ENCODE assay signal across 17 cellular contexts in genomic region chr1:58460469-58460868, GRCh38.
DNase-seq lines count a peak whose midpoint lies in the region; ATAC-seq, FAIRE-seq and TF ChIP-seq lines count a peak whose summit lies in the region.
"Had no signal": no experiment of that assay in that cellular context is flagged by ENCODE, and none has a peak within 500 bp of the region (broad histone marks: within the 10 kb centered on the region; RNA-seq: fewer than 3 reads in every experiment).

No MANE protein-coding gene starts in this region.

- H3K9ac ChIP-seq in GM12878 (ENCODE audit: control insufficient read depth, insufficient read depth, low read length), result no peak overlapping the region
- H3K9ac ChIP-seq in mesenchymal stem cell (ENCODE audit: low read length), result no peak overlapping the region

- no peak overlapping the region for H3K14ac ChIP-seq in mesenchymal stem cell (ENCODE audit: low read length in 2 of 2)

- no peaks in the 10 kb centered on the region for H4K20me1 ChIP-seq in GM12878 (ENCODE audit: control insufficient read depth, insufficient read depth)

- no TSS peak for BruUV-seq in GM12878 (replicated peaks; lab: Mats Ljungman, UMichigan)

- H2BK120ac ChIP-seq in mesenchymal stem cell (ENCODE audit: low read depth, low read length), result no peak overlapping the region

- H3K27ac Mint-ChIP-seq in activated CD4-positive, alpha-beta T cell treated with anti-CD3 and anti-CD28 coated beads for 36 hours, result no peak overlapping the region
- H3K27ac Mint-ChIP-seq: activated naive CD4-positive, alpha-beta T cell treated with anti-CD3 and anti-CD28 coated beads, Interleukin-2, amount 50 U/mL, for 72 hours had no signal

- no peak for TF ChIP-seq EP300 in GM12878 (IDR thresholded peaks at IDR 0.05; ENCODE audit: borderline replicate concordance in 1 of 2, control insufficient read depth in 1 of 2, low read depth in 2 of 2, low read length in 2 of 2)

- H3K36me3 ChIP-seq in GM12878 (ENCODE audit: control insufficient read depth in 2 of 2, insufficient read depth in 2 of 2, low read length in 1 of 2) (no peaks in the 10 kb centered on the region), mesenchymal stem cell (ENCODE audit: control insufficient read depth in 1 of 2, insufficient read depth in 2 of 2, low read depth in 1 of 2, low read length in 2 of 2) (no peaks in the 10 kb centered on the region)
- H3K36me3 ChIP-seq: HAP-1, neutrophil, transverse colon had no signal

- H2BK5ac ChIP-seq in mesenchymal stem cell (ENCODE audit: low read depth, low read length, poor library complexity, severe bottlenecking), result no peak overlapping the region

- H2AFZ ChIP-seq in GM12878 (ENCODE audit: control insufficient read depth, low read depth, low read length), result no peak overlapping the region
- H2AFZ ChIP-seq in mesenchymal stem cell (ENCODE audit: low read depth, low read length), result no peak overlapping the region

- H3K4me1 Mint-ChIP-seq in activated CD4-positive, alpha-beta T cell treated with anti-CD3 and anti-CD28 coated beads for 36 hours, result no peaks in the 10 kb centered on the region

- FAIRE-seq in GM12878 (lab: Jason Lieb, UNC), result no peak
- FAIRE-seq: A204.1, small intestine had no signal

- no peak overlapping the region for H2BK12ac ChIP-seq in mesenchymal stem cell (ENCODE audit: low read length in 2 of 2)

- H3K36me3 Mint-ChIP-seq in activated CD4-positive, alpha-beta T cell treated with anti-CD3 and anti-CD28 coated beads for 36 hours (ENCODE audit: low read depth), result no peaks in the 10 kb centered on the region

- no peaks in the 10 kb centered on the region for H3K27me3 ChIP-seq in GM12878 (replicated peaks in 1 of 2; ENCODE audit: control insufficient read depth in 2 of 2, insufficient read depth in 2 of 2, low read length in 1 of 2)
- H3K27me3 ChIP-seq in mesenchymal stem cell (ENCODE audit: control insufficient read depth in 1 of 2, insufficient read depth in 1 of 2, low read length in 2 of 2), result no peaks in the 10 kb centered on the region
- H3K27me3 ChIP-seq: gastroesophageal sphincter, transverse colon had no signal

- peak; percentile 27 for DNase-seq in activated CD4-positive, alpha-beta T cell treated with anti-CD3 and anti-CD28 coated beads for 36 hours
- no peak for DNase-seq in activated CD4-positive, alpha-beta T cell treated with anti-CD3 and anti-CD28 coated beads for 4 hours
- peak; percentile 14 for DNase-seq in MV-4-11 (lab: John Stamatoyannopoulos, UW)
- DNase-seq in GM12878 (ENCODE audit: low read depth, low spot score), result no peak
- peak; percentile 9 for DNase-seq in mesenchymal stem cell
- DNase-seq in medulla oblongata (ENCODE audit: extremely low spot score), result no peak
- DNase-seq in substantia nigra (lab: John Stamatoyannopoulos, UW), result no peak
- DNase-seq: KG1, NCI-H2107, small intestine, transverse colon had no signal

- no peak for TF ChIP-seq POLR2A in GM12878 (IDR thresholded peaks at IDR 0.05; ENCODE audit: low read depth, low read length)

- H3K18ac ChIP-seq in mesenchymal stem cell (ENCODE audit: low read depth in 1 of 2, low read length in 2 of 2), result no peak overlapping the region

- no peaks in the 10 kb centered on the region for H3K9me3 Mint-ChIP-seq in activated CD4-positive, alpha-beta T cell treated with anti-CD3 and anti-CD28 coated beads for 36 hours (ENCODE audit: low read depth)
- H3K9me3 Mint-ChIP-seq: activated naive CD4-positive, alpha-beta T cell treated with anti-CD3 and anti-CD28 coated beads, Interleukin-2, amount 50 U/mL, for 72 hours had no signal

- H3K4me3 ChIP-seq in GM12878, result no peak overlapping the region
- H3K4me3 ChIP-seq in mesenchymal stem cell (ENCODE audit: insufficient read depth in 1 of 2, low read depth in 1 of 2, low read length in 2 of 2), result no peak overlapping the region
- H3K4me3 ChIP-seq: gastroesophageal sphincter, HAP-1, transverse colon had no signal

- no peak overlapping the region for H3K4me2 ChIP-seq in GM12878 (ENCODE audit: control insufficient read depth, insufficient read depth)
- H3K4me2 ChIP-seq in mesenchymal stem cell (ENCODE audit: low read length, poor library complexity, severe bottlenecking), result no peak overlapping the region

- WGBS in GM12878 (ENCODE audit: insufficient coverage, insufficient replicate concordance, low lambda C conversion rate, missing lambda C conversion rate), result 60% methylated on average over 2 of the region's 2 CpGs
- WGBS in mesenchymal stem cell, result 65% methylated on average over 2 of the region's 2 CpGs

- no peaks in the 10 kb centered on the region for H3K79me2 ChIP-seq in GM12878 (ENCODE audit: control insufficient read depth, insufficient read depth, low read length)

- H3K27me3 Mint-ChIP-seq in activated CD4-positive, alpha-beta T cell treated with anti-CD3 and anti-CD28 coated beads for 36 hours, result no peaks in the 10 kb centered on the region

- no peak overlapping the region for H4K91ac ChIP-seq in mesenchymal stem cell (ENCODE audit: low read length)

- ATAC-seq in activated CD4-positive, alpha-beta T cell treated with anti-CD3 and anti-CD28 coated beads for 36 hours, result no peak
- no peak for ATAC-seq in GM12878
- ATAC-seq in GM19328 (IDR thresholded peaks at IDR 0.05; ENCODE audit: unreplicated experiment), result no peak
- ATAC-seq: activated naive CD4-positive, alpha-beta T cell treated with anti-CD3 and anti-CD28 coated beads, Interleukin-2, amount 50 U/mL, for 72 hours; gastroesophageal sphincter had no signal

- H3K27ac ChIP-seq in GM12878 (ENCODE audit: control insufficient read depth, insufficient read depth), result no peak overlapping the region
- no peak overlapping the region for H3K27ac ChIP-seq in mesenchymal stem cell (ENCODE audit: low read length, poor library complexity, severe bottlenecking)
- no peak overlapping the region for H3K27ac ChIP-seq in substantia nigra (ENCODE audit: low read depth, low read length, poor library complexity, severe bottlenecking)
- H3K27ac ChIP-seq: gastroesophageal sphincter, neutrophil, transverse colon had no signal

- intact Hi-C loops in activated CD4-positive, alpha-beta T cell treated with anti-CD3 and anti-CD28 coated beads for 36 hours (cut with DNase I, micrococcal nuclease), result no loop called here
- intact Hi-C loops in GM12878 (cut with micrococcal nuclease; ENCODE audit: unreplicated experiment), result no loop called here

- H4K8ac ChIP-seq in mesenchymal stem cell (ENCODE audit: low read length), result no peak overlapping the region

- H3K79me1 ChIP-seq in mesenchymal stem cell (replicated peaks; ENCODE audit: low read length, poor library complexity, severe bottlenecking), result no peaks in the 10 kb centered on the region

- SMC1A ChIA-PET in GM12878 (lab: Charles Lee; ENCODE audit: uncharacterized antibody, unreplicated experiment), result no interaction called here

- POLR2A ChIA-PET in activated CD4-positive, alpha-beta T cell treated with anti-CD3 and anti-CD28 coated beads for 36 hours (lab: Charles Lee), result no interaction called here
- POLR2A ChIA-PET in GM12878 (lab: Charles Lee), result no interaction called here

- no peak overlapping the region for H3K23ac ChIP-seq in mesenchymal stem cell (ENCODE audit: low read length in 2 of 2)

- TF ChIP-seq RAD21 in GM12878 (IDR thresholded peaks at IDR 0.05; ENCODE audit: insufficient read depth, low read depth, low read length), result no peak

- no peak for TF ChIP-seq CTCF in GM12878 (IDR thresholded peaks at IDR 0.05 in 2 of 3, conservative IDR thresholded peaks at IDR 0.05 in 1 of 3; ENCODE audit: control insufficient read depth in 2 of 3, extremely low read depth in 1 of 3, insufficient read depth in 1 of 3, low read depth in 3 of 3, low read length in 3 of 3)

- in situ Hi-C loops in GM12878 (cut with MboI), result no loop called here

- RAD21 ChIA-PET in GM12878 (lab: Charles Lee; ENCODE audit: unreplicated experiment), result no interaction called here

- no peaks in the 10 kb centered on the region for H3K9me3 ChIP-seq in GM12878 (replicated peaks; ENCODE audit: control insufficient read depth, insufficient read depth, low read length)
- peaks cover 5% of the 10 kb centered on the region for H3K9me3 ChIP-seq in mesenchymal stem cell (ENCODE audit: control insufficient read depth, low read length)
- H3K9me3 ChIP-seq: HAP-1, neutrophil, transverse colon had no signal

- no peaks in the 10 kb centered on the region for H3K4me1 ChIP-seq in GM12878 (ENCODE audit: control insufficient read depth, insufficient read depth, low read length)
- H3K4me1 ChIP-seq in mesenchymal stem cell (ENCODE audit: control insufficient read depth, insufficient read depth, low read depth, low read length), result no peaks in the 10 kb centered on the region
- H3K4me1 ChIP-seq: gastroesophageal sphincter, HAP-1, transverse colon had no signal

- H2BK15ac ChIP-seq in mesenchymal stem cell (ENCODE audit: low read depth, poor library complexity, severe bottlenecking), result no peak overlapping the region

- H3K4me3 Mint-ChIP-seq in activated CD4-positive, alpha-beta T cell treated with anti-CD3 and anti-CD28 coated beads for 36 hours, result no peak overlapping the region

- no peak overlapping the region for H3K4ac ChIP-seq in mesenchymal stem cell (ENCODE audit: low read depth in 1 of 2, low read length in 2 of 2)

- CTCF ChIA-PET in activated CD4-positive, alpha-beta T cell treated with anti-CD3 and anti-CD28 coated beads for 36 hours (lab: Charles Lee), result interaction anchor here (0.5 kb wide), 1 partner anchor 10 kb away, joined by 3 read pairs; no protein-coding TSS in a partner anchor
- CTCF ChIA-PET in GM12878 (lab: Yijun Ruan, JAX), result no interaction called here

- H2AK5ac ChIP-seq in mesenchymal stem cell (ENCODE audit: low read length, severe bottlenecking), result no peak overlapping the region

TF ChIP-seq in GM12878, 131 proteins besides CTCF, POLR2A, EP300 and RAD21 (continues in another document):
- TF ChIP-seq MXI1 (IDR thresholded peaks at IDR 0.05; ENCODE audit: low read depth, low read length), result no peak

Comparison
In these comparisons a context has a peak if more than half of its experiments do, and no peak if none do; other contexts are left out.
1. DNase-seq: peak in activated CD4-positive, alpha-beta T cell treated with anti-CD3 and anti-CD28 coated beads for 36 hours (single experiment), MV-4-11 (single experiment) and mesenchymal stem cell (single experiment); none in activated CD4-positive, alpha-beta T cell treated with anti-CD3 and anti-CD28 coated beads for 4 hours (0 of 2), GM12878 (single experiment), medulla oblongata (single experiment) and substantia nigra (0 of 49).